In the genomic region with DNA sequence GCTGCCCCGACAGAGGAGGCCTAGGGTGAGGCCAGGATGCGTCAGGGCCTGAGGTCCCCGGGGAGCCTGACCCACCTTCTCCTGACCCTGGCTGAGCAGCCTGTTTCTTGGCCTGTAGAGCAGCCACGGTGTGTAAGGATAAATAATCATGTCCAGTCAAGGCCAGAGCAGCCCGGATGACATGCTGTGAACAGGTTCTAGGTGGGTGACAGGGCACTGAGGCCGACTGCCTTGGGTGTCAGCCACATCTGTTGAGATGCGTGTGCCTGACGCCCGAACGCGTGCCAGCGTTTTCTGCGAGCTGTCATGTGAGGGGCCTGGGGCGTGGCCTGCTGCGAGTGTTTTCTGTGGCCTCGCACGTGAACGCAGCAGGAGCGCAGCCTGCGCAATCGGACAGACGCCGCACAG, we compare ENCODE assay signal across 1 cellular context.
TF ChIP-seq lines count a peak whose summit lies in the region.

No MANE protein-coding gene starts in this region.

TF ChIP-seq in K562, 482 proteins besides CTCF, POLR2A, EP300 and RAD21 (continued from another document):
- TF ChIP-seq AFF1 (IDR thresholded peaks at IDR 0.05; ENCODE audit: low read depth in 1 of 2, partially characterized antibody in 2 of 2) = no peak
